ENCODE assay signal across 1 cellular context in the genomic region with DNA sequence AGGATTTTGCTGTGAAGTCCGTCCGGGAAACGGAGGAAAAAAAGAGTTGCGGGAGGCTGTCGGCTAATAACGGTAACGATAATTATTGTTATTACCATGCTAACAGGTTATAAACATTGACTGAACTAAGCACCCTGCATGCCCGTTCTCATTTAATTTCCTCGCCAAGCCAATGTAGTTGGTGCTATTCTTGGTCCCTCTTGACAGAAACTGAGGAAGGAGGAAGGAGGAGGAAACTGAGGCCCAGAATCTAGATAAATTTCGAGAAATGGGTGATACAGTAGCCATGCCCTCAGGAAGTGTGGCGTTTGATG.
TF ChIP-seq lines count a peak whose summit lies in the region.

No MANE protein-coding gene starts in this region.

TF ChIP-seq in endothelial cell of umbilical vein, 7 proteins besides CTCF, POLR2A, EP300 and RAD21 (continued from another document):
- TF ChIP-seq EZH2 (IDR thresholded peaks at IDR 0.05; ENCODE audit: borderline replicate concordance, low read depth, low read length, severe bottlenecking): no peak
TF ChIP-seq in endothelial cell of umbilical vein: peak in this region for 0.
